Comparison of ENCODE assay signal across 1 cellular context in genomic region chr11:12679471-12679870, GRCh38.
TF ChIP-seq lines count a peak whose summit lies in the region.

No MANE protein-coding gene starts in this region.

TF ChIP-seq in H1, 55 proteins besides CTCF, POLR2A, EP300 and RAD21:
- TF ChIP-seq BRCA1 (IDR thresholded peaks at IDR 0.05; ENCODE audit: low read depth, low read length) = no peak
